Comparison of ENCODE assay signal across 9 cellular contexts in genomic region chr2:118847447-118848172, GRCh38. TPM values are rescaled to one million over a fixed set of nuclear protein-coding genes. Genes with fewer than 3 reads are reported as not detected.
DNase-seq lines count a peak whose midpoint lies in the region; ATAC-seq and TF ChIP-seq lines count a peak whose summit lies in the region.
"Had no signal": no experiment of that assay in that cellular context is flagged by ENCODE, and none has a peak within 500 bp of the region (broad histone marks: within the 10 kb centered on the region; RNA-seq: fewer than 3 reads in every experiment).

EN1 (minus strand) TSS chr2:118847648; CDS start chr2:118847167, 481 bp downstream.

- peaks cover 6% of the 10 kb centered on the region; the same call in 1 of the 2 replicates for H3K4me1 ChIP-seq in HEK293 (ENCODE audit: control insufficient read depth, insufficient read depth, low read length)
- H3K4me1 ChIP-seq in lower lobe of right lung = peaks cover 25% of the 10 kb centered on the region

- H3K27ac ChIP-seq in HEK293 (ENCODE audit: extremely low read depth, low read depth, low read length) = peak within 1 kb of the TSS; percentile 62; the same call in 1 of the 2 replicates
- H3K27ac ChIP-seq in lower lobe of right lung = no peak within 1 kb of the TSS

- H3K4me3 ChIP-seq in HEK293 (ENCODE audit: low read depth, low read length) (peak within 1 kb of the TSS; percentile 56), lower lobe of right lung (peak within 1 kb of the TSS; percentile 8)

- H3K36me3 ChIP-seq in HEK293 (ENCODE audit: control insufficient read depth in 2 of 2, insufficient read depth in 1 of 2, low read length in 2 of 2) (peaks cover 0 to 4% of the 10 kb centered on the region in 2 experiments; a peak in 1 of 3 replicates), lower lobe of right lung (no peaks in the 10 kb centered on the region)

- H3K9me3 ChIP-seq in HEK293 (ENCODE audit: control insufficient read depth, insufficient read depth, low read depth, low read length) (no peaks in the 10 kb centered on the region), lower lobe of right lung (no peaks in the 10 kb centered on the region)

- intact Hi-C loops in lower lobe of right lung (cut with DNase I) = no loop called here

- CTCF ChIA-PET in HEK293 (lab: Yijun Ruan, JAX) = interaction anchor here (0.6 to 1.9 kb wide), 3 partner anchors 8 to 645 kb away, joined by 3 to 9 read pairs (median 6); no protein-coding TSS in a partner anchor

- ATAC-seq in lower lobe of right lung = no peak

- POLR2A ChIA-PET in HEK293 (lab: Yijun Ruan, JAX) = no interaction called here

- no peak for TF ChIP-seq CTCF in HEK293 (tag by site-specific recombination; IDR thresholded peaks at IDR 0.05)
- TF ChIP-seq CTCF in lower lobe of right lung (IDR thresholded peaks at IDR 0.05) = no peak

- peak; percentile 64 for DNase-seq in A172 (ENCODE audit: low spot score)
- DNase-seq in amniotic epithelial cell (ENCODE audit: low read depth) = peak; percentile 3
- no peak for DNase-seq in lower lobe of right lung
- no peak for DNase-seq in anterior cingulate cortex (lab: John Stamatoyannopoulos, UW)
- DNase-seq in HuH-7.5 (ENCODE audit: low spot score) = no peak
- DNase-seq in cortex of kidney (lab: John Stamatoyannopoulos, UW) = no peak
- no peak for DNase-seq in NAMALWA (ENCODE audit: low spot score)

- peaks cover 95% of the 10 kb centered on the region for H3K27me3 ChIP-seq in lower lobe of right lung (ENCODE audit: low read depth)

TF ChIP-seq in HEK293, 187 proteins besides CTCF, POLR2A, EP300 and RAD21:
- TF ChIP-seq SP3 (tag by site-specific recombination; IDR thresholded peaks at IDR 0.05) (0 out of 2 replicates have a peak, but pooled peaks have one; percentile 25), SP2 (tag by site-specific recombination; IDR thresholded peaks at IDR 0.05) (peak; percentile 74), ZFHX2 (tag by site-specific recombination; conservative IDR thresholded peaks at IDR 0.05) (peak; percentile 43; the same call in 1 of the 2 replicates), ZXDB (tag by site-specific recombination; IDR thresholded peaks at IDR 0.05) (0 out of 2 replicates have a peak, but pooled peaks have one; percentile 14), PATZ1 (tag by site-specific recombination; IDR thresholded peaks at IDR 0.05) (peak; percentile 53), ZNF362 (tag by site-specific recombination; IDR thresholded peaks at IDR 0.05) (peak; percentile 94), ZNF24 (tag by site-specific recombination; IDR thresholded peaks at IDR 0.05) (no peak), ZBTB17 (tag by site-specific recombination; IDR thresholded peaks at IDR 0.05) (peak; percentile 30; the same call in 1 of the 2 replicates), ZNF555 (tag by site-specific recombination; conservative IDR thresholded peaks at IDR 0.05) (no peak), ZNF404 (tag by site-specific recombination; IDR thresholded peaks at IDR 0.05) (no peak), ZNF670 (tag by site-specific recombination; IDR thresholded peaks at IDR 0.05; ENCODE audit: low read depth) (no peak), PRDM10 (tag by site-specific recombination; IDR thresholded peaks at IDR 0.05) (peak; percentile 72), MYNN (tag by site-specific recombination; IDR thresholded peaks at IDR 0.05; ENCODE audit: borderline replicate concordance) (no peak), ZNF621 (tag by site-specific recombination; IDR thresholded peaks at IDR 0.05) (no peak), ZNF335 (tag by site-specific recombination; conservative IDR thresholded peaks at IDR 0.05) (peak; percentile 78), ZNF223 (tag by site-specific recombination; IDR thresholded peaks at IDR 0.05) (no peak)
- TF ChIP-seq, protein P1, sequence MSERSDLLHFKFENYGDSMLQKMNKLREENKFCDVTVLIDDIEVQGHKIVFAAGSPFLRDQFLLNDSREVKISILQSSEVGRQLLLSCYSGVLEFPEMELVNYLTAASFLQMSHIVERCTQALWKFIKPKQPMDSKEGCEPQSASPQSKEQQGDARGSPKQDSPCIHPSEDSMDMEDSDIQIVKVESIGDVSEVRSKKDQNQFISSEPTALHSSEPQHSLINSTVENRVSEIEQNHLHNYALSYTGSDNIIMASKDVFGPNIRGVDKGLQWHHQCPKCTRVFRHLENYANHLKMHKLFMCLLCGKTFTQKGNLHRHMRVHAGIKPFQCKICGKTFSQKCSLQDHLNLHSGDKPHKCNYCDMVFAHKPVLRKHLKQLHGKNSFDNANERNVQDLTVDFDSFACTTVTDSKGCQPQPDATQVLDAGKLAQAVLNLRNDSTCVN (tag by site-specific recombination; optimal IDR thresholded peaks at IDR 0.05) = peak; percentile 41
- TF ChIP-seq, protein P2, sequence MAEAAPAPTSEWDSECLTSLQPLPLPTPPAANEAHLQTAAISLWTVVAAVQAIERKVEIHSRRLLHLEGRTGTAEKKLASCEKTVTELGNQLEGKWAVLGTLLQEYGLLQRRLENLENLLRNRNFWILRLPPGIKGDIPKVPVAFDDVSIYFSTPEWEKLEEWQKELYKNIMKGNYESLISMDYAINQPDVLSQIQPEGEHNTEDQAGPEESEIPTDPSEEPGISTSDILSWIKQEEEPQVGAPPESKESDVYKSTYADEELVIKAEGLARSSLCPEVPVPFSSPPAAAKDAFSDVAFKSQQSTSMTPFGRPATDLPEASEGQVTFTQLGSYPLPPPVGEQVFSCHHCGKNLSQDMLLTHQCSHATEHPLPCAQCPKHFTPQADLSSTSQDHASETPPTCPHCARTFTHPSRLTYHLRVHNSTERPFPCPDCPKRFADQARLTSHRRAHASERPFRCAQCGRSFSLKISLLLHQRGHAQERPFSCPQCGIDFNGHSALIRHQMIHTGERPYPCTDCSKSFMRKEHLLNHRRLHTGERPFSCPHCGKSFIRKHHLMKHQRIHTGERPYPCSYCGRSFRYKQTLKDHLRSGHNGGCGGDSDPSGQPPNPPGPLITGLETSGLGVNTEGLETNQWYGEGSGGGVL (tag by site-specific recombination; IDR thresholded peaks at IDR 0.05) = peak; percentile 59; the same call in 1 of the 2 replicates

RNA-seq across cellular contexts. Expression of gene EN1, which starts in this region (rescaled TPM):
- 1.0 and 2.0 TPM in 2 replicates for total RNA-seq in A172 (2014; rRNA removed; shearing (Covaris generic))
- 0.15 TPM for total RNA-seq in lower lobe of right lung
- total RNA-seq: activated CD8-positive, alpha-beta memory T cell treated with anti-CD3 and anti-CD28 coated beads for 36 hours had no signal

Comparison
In these comparisons a context has a peak if more than half of its experiments do, and no peak if none do; other contexts are left out.
1. DNase-seq: peak in A172 (single experiment) and amniotic epithelial cell (single experiment); none in lower lobe of right lung (single experiment), anterior cingulate cortex (0 of 58), HuH-7.5 (single experiment), cortex of kidney (single experiment) and NAMALWA (single experiment).